ENCODE assay signal across 29 cellular contexts in the genomic region with DNA sequence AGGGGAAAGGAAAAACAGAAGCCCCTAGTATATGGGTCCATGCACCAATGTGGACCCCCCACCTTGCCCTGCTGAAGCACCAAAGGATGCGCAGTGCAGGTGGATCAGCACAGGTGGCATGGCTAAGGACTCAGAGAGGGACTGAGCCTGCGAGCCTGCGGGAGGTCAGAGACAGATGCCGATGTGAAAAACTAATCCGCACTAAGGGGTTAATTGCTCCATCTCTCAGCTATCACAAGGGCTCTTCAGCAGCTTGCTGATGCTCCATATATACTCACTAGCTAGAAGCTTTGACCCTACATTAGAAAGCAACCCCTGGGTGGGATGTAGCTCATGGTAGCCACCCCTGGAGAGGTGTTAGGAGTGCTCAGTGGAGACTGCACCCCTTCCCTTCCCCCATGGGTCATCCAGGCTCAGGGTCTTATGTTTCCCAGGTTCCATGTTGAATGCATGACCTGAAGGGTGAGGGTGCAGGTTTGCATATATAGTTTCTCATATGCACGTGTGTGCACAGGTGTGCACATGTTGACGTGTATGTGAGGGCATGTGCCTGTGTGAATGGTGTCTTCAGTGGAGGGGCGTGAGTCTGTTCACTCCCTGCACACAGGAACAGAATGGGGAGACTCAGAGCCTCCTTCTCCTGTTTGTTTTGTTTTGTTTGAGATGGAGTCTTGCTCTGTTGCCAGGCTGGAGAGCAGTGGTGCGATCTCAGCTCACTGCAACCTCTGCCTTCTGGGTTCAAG. TPM values are rescaled to one million over a fixed set of nuclear protein-coding genes. Genes with fewer than 3 reads are reported as not detected.
DNase-seq lines count a peak whose midpoint lies in the region; ATAC-seq and TF ChIP-seq lines count a peak whose summit lies in the region.
"Had no signal": no experiment of that assay in that cellular context is flagged by ENCODE, and none has a peak within 500 bp of the region (broad histone marks: within the 10 kb centered on the region; RNA-seq: fewer than 3 reads in every experiment).

No MANE protein-coding gene starts in this region.

- CTCF ChIA-PET in IMR-90 (lab: Yijun Ruan, JAX) = interaction anchor here (0.6 to 4.8 kb wide), 3 partner anchors 10 to 15 kb away, joined by 3 to 29 read pairs (median 3); a partner anchor contains a TSS

- TF ChIP-seq POLR2A in IMR-90 (IDR thresholded peaks at IDR 0.05; ENCODE audit: low read depth, low read length) = no peak

- no peak overlapping the region for H2BK120ac ChIP-seq in IMR-90 (ENCODE audit: low read depth, low read length)

- no peak for TF ChIP-seq RAD21 in IMR-90 (IDR thresholded peaks at IDR 0.05; ENCODE audit: low read length)

- H3K23ac ChIP-seq in IMR-90 (ENCODE audit: low read depth, low read length) = no peak overlapping the region

- intact Hi-C loops in IMR-90 (cut with micrococcal nuclease) (loop anchor here (5.0 kb wide), 1 partner anchor 173 kb away; no protein-coding TSS in a partner anchor), tibial artery (cut with DNase I; ENCODE audit: low total_unique reads) (loop anchor here (10.0 kb wide), 2 partner anchors 45 to 265 kb away; a partner anchor contains a TSS)

- peaks cover 19% of the 10 kb centered on the region; the same call in 1 of the 2 replicates for H3K4me1 ChIP-seq in IMR-90 (ENCODE audit: control insufficient read depth, insufficient read depth, low read length)
- H3K4me1 ChIP-seq in tibial artery = peaks cover 0 to 5% (median 0%) of the 10 kb centered on the region in 4 donors

- H3K18ac ChIP-seq in IMR-90 (ENCODE audit: low read depth, low read length) = no peak overlapping the region

- no peaks in the 10 kb centered on the region for H3K27me3 ChIP-seq in IMR-90 (ENCODE audit: control insufficient read depth, insufficient read depth, low read length)
- H3K27me3 ChIP-seq in tibial artery = peaks cover 0 to 7% of the 10 kb centered on the region in 2 donors
- H3K27me3 ChIP-seq: cardiac muscle cell, esophagus squamous epithelium had no signal

- H3K27me3 Mint-ChIP-seq in osteocyte (ENCODE audit: unreplicated experiment) = no peaks in the 10 kb centered on the region
- H3K27me3 Mint-ChIP-seq: activated naive CD4-positive, alpha-beta T cell treated with anti-CD3 and anti-CD28 coated beads, Interleukin-2, amount 50 U/mL, for 24 hours; type B pancreatic cell had no signal

- H3K4me3 Mint-ChIP-seq in osteocyte (ENCODE audit: unreplicated experiment) = no peak overlapping the region
- H3K4me3 Mint-ChIP-seq: activated naive CD4-positive, alpha-beta T cell treated with anti-CD3 and anti-CD28 coated beads, Interleukin-2, amount 50 U/mL, for 24 hours; activated T-helper 17 cell treated with anti-CD3 and anti-CD28 coated beads, Interleukin-2, amount 50 U/mL, for 72 hours; endodermal cell; T-helper 2 cell treated with Interferon-gamma antibody and Interleukin-4, amounts not matched to agents 5 μg/mL and 100 μg/mL, for 36 hours; type B pancreatic cell had no signal

- no peaks in the 10 kb centered on the region for H3K9me3 Mint-ChIP-seq in osteocyte (ENCODE audit: unreplicated experiment)
- H3K9me3 Mint-ChIP-seq: activated naive CD4-positive, alpha-beta T cell treated with anti-CD3 and anti-CD28 coated beads, Interleukin-2, amount 50 U/mL, for 24 hours; activated T-helper 17 cell treated with anti-CD3 and anti-CD28 coated beads, Interleukin-2, amount 50 U/mL, for 72 hours; endodermal cell; T-helper 2 cell treated with Interferon-gamma antibody and Interleukin-4, amounts not matched to agents 5 μg/mL and 100 μg/mL, for 36 hours; type B pancreatic cell had no signal

- H2AFZ ChIP-seq in IMR-90 (replicated peaks; ENCODE audit: low read length, poor library complexity) = no peak overlapping the region

- H2AK5ac ChIP-seq in IMR-90 (ENCODE audit: low read depth, low read length) = peak overlapping the region; percentile 53; the same call in 1 of the 2 replicates

- H3K4me1 Mint-ChIP-seq in osteocyte (ENCODE audit: unreplicated experiment) = peaks cover 54% of the 10 kb centered on the region
- H3K4me1 Mint-ChIP-seq: activated naive CD4-positive, alpha-beta T cell treated with anti-CD3 and anti-CD28 coated beads, Interleukin-2, amount 50 U/mL, for 24 hours; activated T-helper 17 cell treated with anti-CD3 and anti-CD28 coated beads, Interleukin-2, amount 50 U/mL, for 72 hours; endodermal cell had no signal

- H3K79me1 ChIP-seq in IMR-90 (ENCODE audit: low read depth in 1 of 2, low read length in 2 of 2) = no peaks in the 10 kb centered on the region

- TF ChIP-seq CTCF in IMR-90 (conservative IDR thresholded peaks at IDR 0.05; ENCODE audit: low read depth, low read length) (no peak), osteocyte (IDR thresholded peaks at IDR 0.05) (no peak), tibial artery (IDR thresholded peaks at IDR 0.05) (no peak)

- peaks cover 5% of the 10 kb centered on the region for H4K20me1 ChIP-seq in IMR-90 (ENCODE audit: insufficient read depth, low read length)

- H3K9me1 ChIP-seq in IMR-90 (ENCODE audit: insufficient read depth, low read length) = no peaks in the 10 kb centered on the region

- H2BK5ac ChIP-seq in IMR-90 (ENCODE audit: low read depth, low read length, poor library complexity, severe bottlenecking) = no peak overlapping the region

- no peak overlapping the region for H4K8ac ChIP-seq in IMR-90 (ENCODE audit: low read depth in 2 of 2, low read length in 2 of 2)

- BruUV-seq in IMR-90 (replicated peaks; lab: Mats Ljungman, UMichigan) = no TSS peak

- H3K9ac ChIP-seq in IMR-90 (ENCODE audit: low read depth, low read length) = no peak overlapping the region

- H3K27ac ChIP-seq in IMR-90 (ENCODE audit: insufficient read depth, low read length) (no peak overlapping the region), tibial artery (no peak overlapping the region)
- H3K27ac ChIP-seq: neutrophil had no signal

- H3K36me3 Mint-ChIP-seq in osteocyte (ENCODE audit: unreplicated experiment) = no peaks in the 10 kb centered on the region
- H3K36me3 Mint-ChIP-seq: activated naive CD4-positive, alpha-beta T cell treated with anti-CD3 and anti-CD28 coated beads, Interleukin-2, amount 50 U/mL, for 24 hours; type B pancreatic cell had no signal

- no peak for ATAC-seq in IMR-90 (ENCODE audit: low read depth)
- ATAC-seq: activated T-helper 17 cell treated with anti-CD3 and anti-CD28 coated beads, Interleukin-2, amount 50 U/mL, for 72 hours had no signal

- DNase-seq in NCI-H1417 (lab: John Stamatoyannopoulos, UW) (peak in 2 of 3 experiments; percentile 35 to 75), NCI-H1417 treated with DMSO at 0.1 percent for 48 hours (lab: John Stamatoyannopoulos, UW) (no peak), IMR-90 (no peak), NCI-H510A treated with DMSO at 0.1 percent for 48 hours (lab: John Stamatoyannopoulos, UW) (peak; percentile 97), osteocyte (ENCODE audit: extremely low spot score, unreplicated experiment) (no peak), COLO829 (ENCODE audit: low spot score) (no peak), ACHN (no peak), tibial artery (no peak)
- DNase-seq: activated CD4-positive, alpha-beta T cell treated with anti-CD3 and anti-CD28 coated beads, Interleukin-2, amount 50 U/mL, for 1 hour; anterior cingulate cortex; C1 segment of cervical spinal cord; cortex of kidney; endodermal cell; esophagus squamous epithelium; hypothalamus; mesenchymal stem cell; NCI-H1930; OCI-M1; Right ventricle myocardium superior had no signal

- WGBS in IMR-90 (ENCODE audit: extremely low coverage in 2 of 2, insufficient read length in 1 of 2), 2 experiments = 40% methylated on average over 2 of the region's 9 CpGs; no CpG with 5 or more reads in 1 of the 2 experiments

- H2BK20ac ChIP-seq in IMR-90 (ENCODE audit: low read depth, low read length) = no peak overlapping the region

- H3K9me3 ChIP-seq in IMR-90 (ENCODE audit: control insufficient read depth, insufficient read depth, low read length) (no peaks in the 10 kb centered on the region), tibial artery (no peaks in the 10 kb centered on the region)
- H3K9me3 ChIP-seq: esophagus squamous epithelium, neutrophil had no signal

- POLR2A ChIA-PET in IMR-90 (lab: Charles Lee; ENCODE audit: unreplicated experiment) = no interaction called here

- no peak overlapping the region for H2BK15ac ChIP-seq in IMR-90 (ENCODE audit: low read depth, low read length)

- no peak overlapping the region for H2AK9ac ChIP-seq in IMR-90 (replicated peaks; ENCODE audit: low read depth, low read length, poor library complexity)

- in situ Hi-C loops in IMR-90 (cut with MboI; ENCODE audit: low sequenced_read_pairs) = loop anchor here (10.0 kb wide), 2 partner anchors 175 to 395 kb away; a partner anchor contains a TSS
- in situ Hi-C loops in ACHN (cut with HindIII; ENCODE audit: low pct_ligation_motif_present, low pct_unique_long_range_greater_than_20kb, low sequenced_read_pairs) = no loop called here

- peak overlapping the region; percentile 23 for H3K27ac Mint-ChIP-seq in osteocyte (ENCODE audit: unreplicated experiment)
- H3K27ac Mint-ChIP-seq: activated naive CD4-positive, alpha-beta T cell treated with anti-CD3 and anti-CD28 coated beads, Interleukin-2, amount 50 U/mL, for 24 hours; activated T-helper 17 cell treated with anti-CD3 and anti-CD28 coated beads, Interleukin-2, amount 50 U/mL, for 72 hours; endodermal cell; T-helper 2 cell treated with Interferon-gamma antibody and Interleukin-4, amounts not matched to agents 5 μg/mL and 100 μg/mL, for 36 hours; type B pancreatic cell had no signal

- no peak overlapping the region for H3K14ac ChIP-seq in IMR-90 (replicated peaks; ENCODE audit: low read depth, low read length)

- no peak overlapping the region for H4K91ac ChIP-seq in IMR-90 (ENCODE audit: insufficient read depth, low read depth, low read length)

- dilution Hi-C loops in IMR-90 (cut with HindIII; ENCODE audit: low sequenced_read_pairs, unreplicated experiment) = no loop called here

- no peak overlapping the region for H3K4me3 ChIP-seq in IMR-90 (ENCODE audit: insufficient read depth, low read depth, low read length)
- H3K4me3 ChIP-seq in tibial artery = no peak overlapping the region
- H3K4me3 ChIP-seq: cardiac muscle cell, esophagus squamous epithelium had no signal

- H4K5ac ChIP-seq in IMR-90 (ENCODE audit: low read depth, low read length) = no peak overlapping the region

- H3K36me3 ChIP-seq in IMR-90 (ENCODE audit: control insufficient read depth, insufficient read depth, low read length) = no peaks in the 10 kb centered on the region
- H3K36me3 ChIP-seq in tibial artery = no peaks in the 10 kb centered on the region
- H3K36me3 ChIP-seq: cardiac muscle cell, esophagus squamous epithelium, neutrophil had no signal

- H3K4ac ChIP-seq in IMR-90 (ENCODE audit: low read depth, low read length) = no peak overlapping the region

- H3K56ac ChIP-seq in IMR-90 (ENCODE audit: extremely low read depth, insufficient read depth, low read length) = no peak overlapping the region

- no peak overlapping the region for H3K4me2 ChIP-seq in IMR-90 (ENCODE audit: low read depth, low read length)

RNA-seq across cellular contexts. Expression of a gene that starts 13.4 kb away (rescaled TPM):
- total RNA-seq in IMR-90 (2012; rRNA removed) = 0.18 and 0.28 TPM in 2 replicates
- 0.51 and 0.52 TPM in 2 replicates for polyA plus RNA-seq in IMR-90 (2012; rRNA removed)
- polyA plus RNA-seq in IMR-90 (2012; cell fraction: cytosol; rRNA removed) = 0.22 and 0.62 TPM in 2 replicates
- 0.39 and 0.49 TPM in 2 replicates for polyA plus RNA-seq in IMR-90 (2012; cell fraction: nucleus; rRNA removed; ENCODE audit: low replicate concordance)
- total RNA-seq in osteocyte = 3.0 and 4.0 TPM in 2 replicates
- total RNA-seq: activated T-helper 17 cell treated with anti-CD3 and anti-CD28 coated beads, Interleukin-2, amount 50 U/mL, for 72 hours; endodermal cell; frontal cortex; pulmonary artery endothelial cell had no signal

RNA-seq across cellular contexts. Expression of a gene that starts 28.9 kb away (rescaled TPM):
- total RNA-seq in IMR-90 (2012; rRNA removed) (24.4 and 26.5 TPM in 2 replicates), osteocyte (69.3 and 70.4 TPM in 2 replicates)
- 37.8 and 43.6 TPM in 2 replicates for polyA plus RNA-seq in IMR-90 (2012; rRNA removed)
- 30.9 and 55.6 TPM in 2 replicates for polyA plus RNA-seq in IMR-90 (2012; cell fraction: cytosol; rRNA removed)
- polyA plus RNA-seq in IMR-90 (2012; cell fraction: nucleus; rRNA removed; ENCODE audit: low replicate concordance) = 98.1 and 109 TPM in 2 replicates

RNA-seq across cellular contexts. Expression of a gene that starts 43.7 kb away (rescaled TPM):
- not detected in 2 replicates for total RNA-seq in IMR-90 (2012; rRNA removed)
- not detected in 2 replicates for polyA plus RNA-seq in IMR-90 (2012; rRNA removed)
- polyA plus RNA-seq in IMR-90 (2012; cell fraction: cytosol; rRNA removed) = not detected in 2 replicates
- polyA plus RNA-seq in IMR-90 (2012; cell fraction: nucleus; rRNA removed; ENCODE audit: low replicate concordance) = not detected in 2 replicates
- total RNA-seq in osteocyte = not detected in 2 replicates
- total RNA-seq: activated T-helper 17 cell treated with anti-CD3 and anti-CD28 coated beads, Interleukin-2, amount 50 U/mL, for 72 hours; cardiac muscle cell; endodermal cell; esophagus squamous epithelium; frontal cortex; left lobe of liver; MCF 10A; pulmonary artery endothelial cell; Right ventricle myocardium superior had no signal

RNA-seq across cellular contexts. Expression of a gene that starts 48.6 kb away (rescaled TPM):
- total RNA-seq in IMR-90 (2012; rRNA removed) (13.8 and 23.1 TPM in 2 replicates), osteocyte (68.9 and 75.7 TPM in 2 replicates)
- polyA plus RNA-seq in IMR-90 (2012; rRNA removed) = 34.5 and 44.5 TPM in 2 replicates
- 28.0 and 38.5 TPM in 2 replicates for polyA plus RNA-seq in IMR-90 (2012; cell fraction: cytosol; rRNA removed)
- 18.4 and 25.0 TPM in 2 replicates for polyA plus RNA-seq in IMR-90 (2012; cell fraction: nucleus; rRNA removed; ENCODE audit: low replicate concordance)

Comparison
In these comparisons a context has a peak if more than half of its experiments do, and no peak if none do; other contexts are left out.
1. DNase-seq: peak in NCI-H1417 (2 of 3) and NCI-H510A treated with DMSO at 0.1 percent for 48 hours (single experiment); none in NCI-H1417 treated with DMSO at 0.1 percent for 48 hours (single experiment), IMR-90 (single experiment), osteocyte (single experiment), COLO829 (single experiment), ACHN (single experiment) and tibial artery (0 of 2).